34 cellular contexts compared by ENCODE assay signal in the genomic region with DNA sequence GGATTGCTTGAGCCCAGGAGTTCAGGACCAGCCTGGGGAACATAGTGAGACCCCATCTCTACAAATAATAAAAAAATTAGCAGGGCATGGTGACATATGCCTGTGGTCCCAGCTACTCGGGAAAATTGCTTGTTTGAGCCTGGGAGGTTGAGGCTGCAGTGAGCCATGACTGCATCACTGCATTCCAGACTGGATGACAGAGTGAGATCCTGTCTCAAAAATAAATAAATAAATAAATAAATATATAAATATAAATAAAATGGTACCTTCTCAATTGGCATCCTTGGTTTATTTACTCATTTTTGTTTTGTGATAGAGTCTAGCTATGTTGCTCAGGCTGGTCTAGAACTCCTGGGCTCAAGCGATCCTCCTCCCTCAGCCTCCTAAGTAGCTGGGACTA.
"Had no signal": no experiment of that assay in that cellular context is flagged by ENCODE, and none has a peak within 500 bp of the region (broad histone marks: within the 10 kb centered on the region; RNA-seq: fewer than 3 reads in every experiment).

No MANE protein-coding gene starts in this region.

- H3K4me3 ChIP-seq: ascending aorta, body of pancreas, breast epithelium, MG63, PC-9 had no signal

- DNase-seq: activated CD4-positive, alpha-beta T cell treated with anti-CD3 and anti-CD28 coated beads for 36 hours; activated CD4-positive, alpha-beta T cell treated with anti-CD3 and anti-CD28 coated beads, Interleukin-2, amount 10 ng/mL, durations not matched to agents 7 days and 5 days; activated CD4-positive, alpha-beta T cell treated with anti-CD3 and anti-CD28 coated beads, Interleukin-2, amount 50 U/mL, for 48 hours; activated CD8-positive, alpha-beta T cell treated with anti-CD3 and anti-CD28 coated beads, Interleukin-2, amount 10 ng/mL, durations not matched to agents 7 days and 5 days; activated gamma-delta T cell; activated naive CD4-positive, alpha-beta T cell treated with Interleukin-2 at 50 U/mL for 16 hours; activated naive CD8-positive, alpha-beta T cell treated with anti-CD3 and anti-CD28 coated beads, Interleukin-2, amount 10 ng/mL, durations not matched to agents 7 days and 5 days; activated T-cell treated with anti-CD3 and anti-CD28 coated beads, Interleukin-2, amount 50 U/mL, for 24 hours; amygdala; body of pancreas; central memory CD4-positive, alpha-beta T cell; Karpas-422; MG63; NCI-H1092 treated with DMSO at 0.1 percent for 48 hours; NCI-H1417; NCI-H146; NCI-H187; NCI-H2029 treated with DMSO at 0.1 percent for 48 hours; NCI-H2107; NCI-H2171; NCI-H510A; NCI-H526; NCI-H748 treated with DMSO at 0.1 percent for 48 hours; NK-92 treated with Interleukin-12 subunit alpha and Interleukin-12 subunit beta, amount 100 ng/mL, for 24 hours; PC-9; Right ventricle myocardium superior; SW 1271; T-helper 1 cell; T-helper 2 cell; T-helper 9 cell had no signal

- H3K9me3 ChIP-seq: ascending aorta, breast epithelium, MG63 had no signal

- H3K36me3 ChIP-seq: ascending aorta, breast epithelium, MG63 had no signal

- H3K27me3 ChIP-seq: ascending aorta, body of pancreas, breast epithelium, MG63 had no signal

- H3K27ac ChIP-seq: ascending aorta, body of pancreas, PC-9 had no signal

- ATAC-seq: activated CD4-positive, alpha-beta T cell treated with anti-CD3 and anti-CD28 coated beads for 36 hours; activated CD4-positive, CD25-positive, alpha-beta regulatory T cell treated with anti-CD3 and anti-CD28 coated beads, Interleukin-2, amount 50 U/mL, for 24 hours; activated CD8-positive, alpha-beta T cell treated with anti-CD3 and anti-CD28 coated beads, Interleukin-2, amount 10 ng/mL, durations not matched to agents 7 days and 5 days; body of pancreas; WTC11 had no signal
